In genomic region chr3:23592961-23593931, GRCh38 we compare ENCODE assay signal across 16 cellular contexts.
DNase-seq lines count a peak whose midpoint lies in the region; ATAC-seq and TF ChIP-seq lines count a peak whose summit lies in the region.
"Had no signal": no experiment of that assay in that cellular context is flagged by ENCODE, and none has a peak within 500 bp of the region (broad histone marks: within the 10 kb centered on the region; RNA-seq: fewer than 3 reads in every experiment).

No MANE protein-coding gene starts in this region.

- POLR2A ChIA-PET in WTC11 (lab: Charles Lee) = no interaction called here

- H3K9me3 Mint-ChIP-seq in WTC11 = peaks cover 9% of the 10 kb centered on the region

- H3K36me3 ChIP-seq in mesendoderm (ENCODE audit: control insufficient read depth, insufficient read depth, low read length) = no peaks in the 10 kb centered on the region
- H3K36me3 ChIP-seq: ascending aorta had no signal

- H3K4me1 Mint-ChIP-seq in WTC11 = no peaks in the 10 kb centered on the region; the same call in 1 of the 2 replicates

- H3K4me2 ChIP-seq in mesendoderm (ENCODE audit: low read length) = no peak overlapping the region

- H3K4me3 ChIP-seq in mesendoderm (ENCODE audit: low read length) = no peak overlapping the region
- H3K4me3 ChIP-seq: ascending aorta, SK-N-MC had no signal

- no peaks in the 10 kb centered on the region for H3K4me1 ChIP-seq in foreskin keratinocyte
- H3K4me1 ChIP-seq in mesendoderm (ENCODE audit: control insufficient read depth, low read depth, low read length) = no peaks in the 10 kb centered on the region
- H3K4me1 ChIP-seq: ascending aorta had no signal

- no peak overlapping the region for H2BK15ac ChIP-seq in mesendoderm (replicated peaks; ENCODE audit: low read depth)

- no peak overlapping the region for H4K8ac ChIP-seq in mesendoderm (ENCODE audit: low read depth, low read length)

- no peaks in the 10 kb centered on the region for H3K27me3 Mint-ChIP-seq in WTC11 (ENCODE audit: low read depth)

- no peak overlapping the region for H2BK120ac ChIP-seq in mesendoderm (ENCODE audit: low read depth, low read length)

- H3K56ac ChIP-seq in mesendoderm (ENCODE audit: low read length) = no peak overlapping the region

- no peak overlapping the region for H4K5ac ChIP-seq in mesendoderm (ENCODE audit: low read length)

- no peak overlapping the region for H3K9ac ChIP-seq in mesendoderm (ENCODE audit: low read length)

- CTCF ChIA-PET in WTC11 (lab: Charles Lee) = interaction anchor here (1.2 kb wide), 1 partner anchor 9 kb away, joined by 4 read pairs; no protein-coding TSS in a partner anchor

- H3K36me3 Mint-ChIP-seq in WTC11 = peaks cover 8% of the 10 kb centered on the region

- DNase-seq in NCI-H1930 (lab: John Stamatoyannopoulos, UW) (no peak), WTC11 (ENCODE audit: low spot score) (no peak), foreskin keratinocyte (no peak), mesendoderm (no peak)
- DNase-seq: activated CD4-positive, CD25-positive, alpha-beta regulatory T cell; activated T-cell treated with anti-CD3 and anti-CD28 coated beads for 4 hours; effector CD8-positive, alpha-beta T cell; foreskin melanocyte; GOT3; stimulated activated CD8-positive, alpha-beta memory T cell treated with anti-CD3 and anti-CD28 coated beads, Interleukin-4, amount 100 ng/mL, for 48 hours had no signal

- H2BK5ac ChIP-seq in mesendoderm (ENCODE audit: low read length) = no peak overlapping the region

- no peaks in the 10 kb centered on the region for H3K79me2 ChIP-seq in mesendoderm (ENCODE audit: control insufficient read depth, insufficient read depth, low read length)

- no CpG with 5 or more reads among the region's 5 CpGs for WGBS in mesendoderm (ENCODE audit: extremely low coverage, insufficient coverage, low lambda C conversion rate)

- H3K23ac ChIP-seq in mesendoderm (ENCODE audit: low read length) = no peak overlapping the region

- no peak overlapping the region for H3K4me3 Mint-ChIP-seq in WTC11

- no peak overlapping the region for H3K4ac ChIP-seq in mesendoderm (ENCODE audit: low read depth, low read length)

- ATAC-seq in GM19025 (IDR thresholded peaks at IDR 0.05; ENCODE audit: low read depth, unreplicated experiment) = peak; percentile 73
- peak; percentile 67 for ATAC-seq in HG02610 (IDR thresholded peaks at IDR 0.05; ENCODE audit: unreplicated experiment)
- ATAC-seq in HG03378 (IDR thresholded peaks at IDR 0.05; ENCODE audit: unreplicated experiment) = peak; percentile 59
- ATAC-seq in WTC11 = no peak
- ATAC-seq in foreskin keratinocyte = no peak

- H3K27ac Mint-ChIP-seq in WTC11 = no peak overlapping the region

- H3K18ac ChIP-seq in mesendoderm (ENCODE audit: low read length) = no peak overlapping the region

- H2AK5ac ChIP-seq in mesendoderm (ENCODE audit: low read length) = no peak overlapping the region

- H3K27me3 ChIP-seq in foreskin keratinocyte = no peaks in the 10 kb centered on the region
- peaks cover 2% of the 10 kb centered on the region for H3K27me3 ChIP-seq in mesendoderm (ENCODE audit: insufficient read depth, low read length, poor library complexity)
- H3K27me3 ChIP-seq: ascending aorta had no signal

- H3K79me1 ChIP-seq in mesendoderm (ENCODE audit: low read length) = no peaks in the 10 kb centered on the region

- peak overlapping the region; percentile 86; the same call in 1 of the 2 replicates for H3K27ac ChIP-seq in C4-2B
- no peak overlapping the region for H3K27ac ChIP-seq in foreskin keratinocyte
- no peak overlapping the region for H3K27ac ChIP-seq in mesendoderm (ENCODE audit: low read depth, low read length)
- H3K27ac ChIP-seq: ascending aorta, SK-N-MC had no signal

- no peak for TF ChIP-seq CTCF in C4-2B (conservative IDR thresholded peaks at IDR 0.05)
- TF ChIP-seq CTCF in WTC11 (IDR thresholded peaks at IDR 0.05) = no peak
- TF ChIP-seq CTCF in foreskin keratinocyte (conservative IDR thresholded peaks at IDR 0.05) = no peak

TF ChIP-seq in WTC11, 78 proteins besides CTCF, POLR2A, EP300 and RAD21 (continues in another document):
- TF ChIP-seq TCF7 (CRISPR knock-in tag; IDR thresholded peaks at IDR 0.05; ENCODE audit: low read depth) (no peak), ZNF425 (CRISPR knock-in tag; conservative IDR thresholded peaks at IDR 0.05) (no peak), FOXP4 (CRISPR knock-in tag; IDR thresholded peaks at IDR 0.05) (no peak), NFE2L1 (CRISPR knock-in tag; IDR thresholded peaks at IDR 0.05) (no peak), TP53 (CRISPR knock-in tag; IDR thresholded peaks at IDR 0.05) (no peak), SP1 (CRISPR knock-in tag; conservative IDR thresholded peaks at IDR 0.05) (no peak), GABPB1 (CRISPR knock-in tag; IDR thresholded peaks at IDR 0.05) (no peak), MXD4 (CRISPR knock-in tag; IDR thresholded peaks at IDR 0.05; ENCODE audit: borderline replicate concordance) (no peak), SMAD3 (CRISPR knock-in tag; IDR thresholded peaks at IDR 0.05; ENCODE audit: borderline replicate concordance) (no peak), USF2 (CRISPR knock-in tag; IDR thresholded peaks at IDR 0.05) (no peak), ARID4B (CRISPR knock-in tag; IDR thresholded peaks at IDR 0.05; ENCODE audit: borderline replicate concordance) (no peak), ZNF416 (CRISPR knock-in tag; IDR thresholded peaks at IDR 0.05) (no peak)

Comparison
In these comparisons a context has a peak if more than half of its experiments do, and no peak if none do; other contexts are left out.
1. ATAC-seq: peak in GM19025 (single experiment), HG02610 (single experiment) and HG03378 (single experiment); none in WTC11 (single experiment) and foreskin keratinocyte (single experiment).